In genomic region chr15:55247766-55248427, GRCh38 we compare ENCODE assay signal across 13 cellular contexts. TPM values are rescaled to one million over a fixed set of nuclear protein-coding genes. Genes with fewer than 3 reads are reported as not detected.
DNase-seq lines count a peak whose midpoint lies in the region; ATAC-seq and TF ChIP-seq lines count a peak whose summit lies in the region.
"Had no signal": no experiment of that assay in that cellular context is flagged by ENCODE, and none has a peak within 500 bp of the region (broad histone marks: within the 10 kb centered on the region; RNA-seq: fewer than 3 reads in every experiment).

No MANE protein-coding gene starts in this region.

- peaks cover 14 to 41% of the 10 kb centered on the region in 2 donors for H3K36me3 Mint-ChIP-seq in CD14-positive monocyte
- peaks cover 16% of the 10 kb centered on the region for H3K36me3 Mint-ChIP-seq in CD8-positive, alpha-beta T cell
- H3K36me3 Mint-ChIP-seq in activated CD4-positive, alpha-beta memory T cell treated with anti-CD3 and anti-CD28 coated beads for 36 hours: peaks cover 45% of the 10 kb centered on the region
- peaks cover 9% of the 10 kb centered on the region for H3K36me3 Mint-ChIP-seq in memory B cell
- no peaks in the 10 kb centered on the region for H3K36me3 Mint-ChIP-seq in CD4-positive, alpha-beta T cell (ENCODE audit: low read depth)

- no peak for TF ChIP-seq CTCF in CD14-positive monocyte (IDR thresholded peaks at IDR 0.05)
- no peak for TF ChIP-seq CTCF in CD8-positive, alpha-beta T cell (IDR thresholded peaks at IDR 0.05)
- TF ChIP-seq CTCF in CD4-positive, alpha-beta T cell (IDR thresholded peaks at IDR 0.05): no peak

- H3K9me3 ChIP-seq in CD8-positive, alpha-beta T cell (ENCODE audit: low read length): no peaks in the 10 kb centered on the region
- no peaks in the 10 kb centered on the region for H3K9me3 ChIP-seq in CD4-positive, alpha-beta T cell (ENCODE audit: control insufficient read depth, low read length)
- H3K9me3 ChIP-seq: BLaER1 had no signal

- no peaks in the 10 kb centered on the region for H3K27me3 Mint-ChIP-seq in CD14-positive monocyte (ENCODE audit: low read depth in 3 of 3)
- H3K27me3 Mint-ChIP-seq in CD8-positive, alpha-beta T cell (ENCODE audit: low read depth): no peaks in the 10 kb centered on the region
- no peaks in the 10 kb centered on the region for H3K27me3 Mint-ChIP-seq in activated CD4-positive, alpha-beta memory T cell treated with anti-CD3 and anti-CD28 coated beads for 36 hours
- no peaks in the 10 kb centered on the region for H3K27me3 Mint-ChIP-seq in memory B cell
- no peaks in the 10 kb centered on the region for H3K27me3 Mint-ChIP-seq in CD4-positive, alpha-beta T cell

- POLR2A ChIA-PET in CD8-positive, alpha-beta T cell (lab: Charles Lee): interaction anchor here (0.8 to 1.3 kb wide), 2 partner anchors 19 to 35 kb away, joined by 3 to 5 read pairs; no protein-coding TSS in a partner anchor
- POLR2A ChIA-PET in activated CD4-positive, alpha-beta memory T cell treated with anti-CD3 and anti-CD28 coated beads for 36 hours (lab: Charles Lee): interaction anchor here (0.6 to 0.7 kb wide), 2 partner anchors 25 to 27 kb away, joined by 3 to 4 read pairs; no protein-coding TSS in a partner anchor
- POLR2A ChIA-PET in CD4-positive, alpha-beta T cell (lab: Charles Lee): interaction anchor here (0.6 to 1.4 kb wide), 2 partner anchors 16 to 36 kb away, joined by 3 to 4 read pairs; no protein-coding TSS in a partner anchor

- H3K4me1 Mint-ChIP-seq in CD14-positive monocyte (peaks cover 79% of the 10 kb centered on the region), memory B cell (peaks cover 16% of the 10 kb centered on the region)
- peaks cover 68% of the 10 kb centered on the region for H3K4me1 Mint-ChIP-seq in CD8-positive, alpha-beta T cell (ENCODE audit: low read depth)
- peaks cover 78% of the 10 kb centered on the region for H3K4me1 Mint-ChIP-seq in activated CD4-positive, alpha-beta memory T cell treated with anti-CD3 and anti-CD28 coated beads for 36 hours (ENCODE audit: low read depth)
- peaks cover 35% of the 10 kb centered on the region for H3K4me1 Mint-ChIP-seq in CD4-positive, alpha-beta T cell (ENCODE audit: low read depth)

- ATAC-seq in CD8-positive, alpha-beta T cell: peak; percentile 31
- ATAC-seq in memory B cell (ENCODE audit: low read depth): no peak
- ATAC-seq in CD4-positive, alpha-beta T cell (ENCODE audit: poor library complexity): no peak
- ATAC-seq: foreskin keratinocyte, SK-N-SH treated with all-trans-retinoic acid at 6 μM for 48 hours had no signal

- no peaks in the 10 kb centered on the region for H3K27me3 ChIP-seq in CD8-positive, alpha-beta T cell (ENCODE audit: insufficient read depth, low read length)
- no peaks in the 10 kb centered on the region for H3K27me3 ChIP-seq in CD4-positive, alpha-beta T cell (ENCODE audit: control insufficient read depth, insufficient read depth, low read length)
- H3K27me3 ChIP-seq: BLaER1, foreskin keratinocyte had no signal

- intact Hi-C loops in CD14-positive monocyte (cut with micrococcal nuclease): no loop called here
- intact Hi-C loops in CD8-positive, alpha-beta T cell (cut with DNase I, micrococcal nuclease): no loop called here
- intact Hi-C loops in activated CD4-positive, alpha-beta memory T cell treated with anti-CD3 and anti-CD28 coated beads for 36 hours (cut with micrococcal nuclease): no loop called here
- intact Hi-C loops in CD4-positive, alpha-beta T cell (cut with DNase I, micrococcal nuclease): no loop called here

- H3K4me1 ChIP-seq in CD8-positive, alpha-beta T cell (ENCODE audit: insufficient read depth, low read length): peaks cover 36% of the 10 kb centered on the region
- H3K4me1 ChIP-seq: BLaER1 had no signal

- CTCF ChIA-PET in CD8-positive, alpha-beta T cell (lab: Charles Lee): interaction anchor here (0.6 to 1.0 kb wide), 3 partner anchors 30 to 43 kb away, joined by 3 to 5 read pairs (median 4); no protein-coding TSS in a partner anchor
- CTCF ChIA-PET in activated CD4-positive, alpha-beta memory T cell treated with anti-CD3 and anti-CD28 coated beads for 36 hours (lab: Charles Lee): no interaction called here
- CTCF ChIA-PET in CD4-positive, alpha-beta T cell (lab: Charles Lee): interaction anchor here (0.7 kb wide), 1 partner anchor 22 kb away, joined by 3 read pairs; no protein-coding TSS in a partner anchor

- no peaks in the 10 kb centered on the region for H3K9me3 Mint-ChIP-seq in CD14-positive monocyte
- no peaks in the 10 kb centered on the region for H3K9me3 Mint-ChIP-seq in CD8-positive, alpha-beta T cell
- no peaks in the 10 kb centered on the region for H3K9me3 Mint-ChIP-seq in activated CD4-positive, alpha-beta memory T cell treated with anti-CD3 and anti-CD28 coated beads for 36 hours
- no peaks in the 10 kb centered on the region for H3K9me3 Mint-ChIP-seq in memory B cell
- H3K9me3 Mint-ChIP-seq in CD4-positive, alpha-beta T cell: no peaks in the 10 kb centered on the region

- DNase-seq in CD14-positive monocyte (ENCODE audit: low spot score): no peak
- DNase-seq in CD8-positive, alpha-beta T cell: peak in 1 of 7 experiments; percentile 38
- DNase-seq in activated CD4-positive, alpha-beta memory T cell treated with anti-CD3 and anti-CD28 coated beads for 36 hours: no peak
- no peak for DNase-seq in memory B cell (ENCODE audit: low spot score in 2 of 2)
- no peak for DNase-seq in SK-N-DZ (ENCODE audit: low spot score)
- no peak for DNase-seq in CD4-positive, alpha-beta T cell
- DNase-seq in foreskin melanocyte: no peak
- DNase-seq: foreskin keratinocyte; mesendoderm; NCI-H1048; stimulated activated naive CD4-positive, alpha-beta T cell had no signal

- no peaks in the 10 kb centered on the region for H3K36me3 ChIP-seq in CD8-positive, alpha-beta T cell (ENCODE audit: insufficient read depth, low read length)
- H3K36me3 ChIP-seq: BLaER1 had no signal

- H3K27ac Mint-ChIP-seq in CD14-positive monocyte (peak overlapping the region; percentile 91 to 97 (median 94)), memory B cell (peak overlapping the region; percentile 0)
- peak overlapping the region; percentile 41 for H3K27ac Mint-ChIP-seq in CD8-positive, alpha-beta T cell
- H3K27ac Mint-ChIP-seq in activated CD4-positive, alpha-beta memory T cell treated with anti-CD3 and anti-CD28 coated beads for 36 hours: peak overlapping the region; percentile 10
- H3K27ac Mint-ChIP-seq in CD4-positive, alpha-beta T cell: no peak overlapping the region

- H3K27ac ChIP-seq in CD8-positive, alpha-beta T cell (ENCODE audit: low read depth, low read length): no peak overlapping the region
- no peak overlapping the region for H3K27ac ChIP-seq in CD4-positive, alpha-beta T cell (ENCODE audit: low read depth, low read length)
- H3K27ac ChIP-seq: BLaER1, foreskin keratinocyte had no signal

- H3K4me3 ChIP-seq in CD8-positive, alpha-beta T cell (ENCODE audit: low read depth, low read length): no peak overlapping the region
- H3K4me3 ChIP-seq: BLaER1 had no signal

- H3K4me3 Mint-ChIP-seq in CD14-positive monocyte (peak overlapping the region; percentile 57 to 78), memory B cell (no peak overlapping the region)
- H3K4me3 Mint-ChIP-seq in CD8-positive, alpha-beta T cell: no peak overlapping the region
- H3K4me3 Mint-ChIP-seq in activated CD4-positive, alpha-beta memory T cell treated with anti-CD3 and anti-CD28 coated beads for 36 hours: no peak overlapping the region
- no peak overlapping the region for H3K4me3 Mint-ChIP-seq in CD4-positive, alpha-beta T cell

RNA-seq across cellular contexts. Expression of gene RAB27A, which starts 41.7 kb away (rescaled TPM):
- 100 to 1,000 TPM; 135 to 159 TPM for polyA plus RNA-seq in CD14-positive monocyte
- 10 to 100 TPM; 14.9 to 16.9 TPM for total RNA-seq in CD8-positive, alpha-beta T cell
- total RNA-seq in activated CD4-positive, alpha-beta memory T cell treated with anti-CD3 and anti-CD28 coated beads for 36 hours: 100 to 1,000 TPM; 216 to 217 TPM
- 1.1 and 1.2 TPM in 2 replicates for polyA plus RNA-seq in SK-N-DZ (2014; cell fraction: cytosol; rRNA removed)
- polyA plus RNA-seq in SK-N-DZ (2014; cell fraction: nucleus; rRNA removed): 0.84 and 2.1 TPM in 2 replicates
- 1 to 10 TPM; 9.0 TPM for total RNA-seq in CD4-positive, alpha-beta T cell

RNA-seq across cellular contexts. Expression of gene RSL24D1, which starts 51.2 kb away (rescaled TPM):
- polyA plus RNA-seq in CD14-positive monocyte: 10 to 100 TPM; 73.0 to 84.2 TPM
- 100 to 1,000 TPM; 181 to 186 TPM for total RNA-seq in CD8-positive, alpha-beta T cell
- total RNA-seq in activated CD4-positive, alpha-beta memory T cell treated with anti-CD3 and anti-CD28 coated beads for 36 hours: 100 to 1,000 TPM; 157 to 163 TPM
- 196 and 213 TPM in 2 replicates for polyA plus RNA-seq in SK-N-DZ (2014; cell fraction: cytosol; rRNA removed)
- 91.5 and 129 TPM in 2 replicates for polyA plus RNA-seq in SK-N-DZ (2014; cell fraction: nucleus; rRNA removed)
- 100 to 1,000 TPM; 163 to 164 TPM for total RNA-seq in CD4-positive, alpha-beta T cell

Comparison
In these comparisons a context has a peak if more than half of its experiments do, and no peak if none do; other contexts are left out.
1. H3K4me3 Mint-ChIP-seq: peak in CD14-positive monocyte (2 of 2); none in CD8-positive, alpha-beta T cell (single experiment), activated CD4-positive, alpha-beta memory T cell treated with anti-CD3 and anti-CD28 coated beads for 36 hours (single experiment), memory B cell (single experiment) and CD4-positive, alpha-beta T cell (single experiment).
2. RNA of gene RAB27A, which starts 41.7 kb away (total RNA-seq): 216 to 217 TPM in activated CD4-positive, alpha-beta memory T cell treated with anti-CD3 and anti-CD28 coated beads for 36 hours; 14.9 to 16.9 TPM in CD8-positive, alpha-beta T cell and 9.0 TPM in CD4-positive, alpha-beta T cell; every median in the first group is over 10 times any median in the second.